In genomic region chr2:213149949-213150314, GRCh38 we compare ENCODE assay signal across 8 cellular contexts. TPM values are rescaled to one million over a fixed set of nuclear protein-coding genes. Genes with fewer than 3 reads are reported as not detected.
DNase-seq lines count a peak whose midpoint lies in the region; ATAC-seq lines count a peak whose summit lies in the region.

No MANE protein-coding gene starts in this region.

- peak overlapping the region; percentile 61 for H3K9ac ChIP-seq in iPS-15b (ENCODE audit: low read depth, low read length)

- H3K4me1 Mint-ChIP-seq in activated CD8-positive, alpha-beta T cell treated with anti-CD3 and anti-CD28 coated beads, Interleukin-2, amount 10 ng/mL, durations not matched to agents 7 days and 5 days (ENCODE audit: low read depth): peaks cover 50% of the 10 kb centered on the region
- H3K4me1 Mint-ChIP-seq in stimulated activated memory B cell treated with anti-CD40 and anti-IgM and Interleukin-4, amounts not matched to agents 10 μg/mL and 1 μg/mL and 100 μg/mL, for 72 hours: peaks cover 38% of the 10 kb centered on the region

- ATAC-seq in activated CD8-positive, alpha-beta T cell treated with anti-CD3 and anti-CD28 coated beads, Interleukin-2, amount 10 ng/mL, durations not matched to agents 7 days and 5 days: no peak
- ATAC-seq in stimulated activated memory B cell treated with anti-CD40 and anti-IgM and Interleukin-4, amounts not matched to agents 10 μg/mL and 1 μg/mL and 100 μg/mL, for 72 hours: no peak

- DNase-seq in HT-29 (ENCODE audit: low spot score) (peak; percentile 39), SK-N-DZ (ENCODE audit: low spot score) (no peak), HPDE6-E6E7 (ENCODE audit: extremely low spot score) (no peak), NCI-H1092 treated with DMSO at 0.1 percent for 48 hours (lab: John Stamatoyannopoulos, UW) (no peak)
- no peak for DNase-seq in activated CD8-positive, alpha-beta T cell treated with anti-CD3 and anti-CD28 coated beads, Interleukin-2, amount 10 ng/mL, durations not matched to agents 7 days and 5 days
- no peak for DNase-seq in activated naive CD4-positive, alpha-beta T cell treated with anti-CD3 and anti-CD28 coated beads, Interleukin-2, amount 50 U/mL, for 16 hours

- H3K4me3 ChIP-seq in iPS-15b (ENCODE audit: low read depth, low read length): peak overlapping the region; percentile 95

- H3K9me3 Mint-ChIP-seq in activated CD8-positive, alpha-beta T cell treated with anti-CD3 and anti-CD28 coated beads, Interleukin-2, amount 10 ng/mL, durations not matched to agents 7 days and 5 days (ENCODE audit: insufficient read depth): no peaks in the 10 kb centered on the region
- H3K9me3 Mint-ChIP-seq in stimulated activated memory B cell treated with anti-CD40 and anti-IgM and Interleukin-4, amounts not matched to agents 10 μg/mL and 1 μg/mL and 100 μg/mL, for 72 hours: no peaks in the 10 kb centered on the region

- CTCF ChIA-PET in activated CD8-positive, alpha-beta T cell treated with anti-CD3 and anti-CD28 coated beads, Interleukin-2, amount 10 ng/mL, durations not matched to agents 7 days and 5 days (lab: Charles Lee): interaction anchor here (0.7 to 3.5 kb wide), 16 partner anchors 11 to 373 kb away, joined by 3 to 17 read pairs (median 4); no protein-coding TSS in a partner anchor

- no peaks in the 10 kb centered on the region for H3K9me3 ChIP-seq in iPS-15b (ENCODE audit: control insufficient read depth, insufficient read depth, low read length)

- peak overlapping the region; percentile 93 for H3K4me3 Mint-ChIP-seq in activated CD8-positive, alpha-beta T cell treated with anti-CD3 and anti-CD28 coated beads, Interleukin-2, amount 10 ng/mL, durations not matched to agents 7 days and 5 days
- H3K4me3 Mint-ChIP-seq in stimulated activated memory B cell treated with anti-CD40 and anti-IgM and Interleukin-4, amounts not matched to agents 10 μg/mL and 1 μg/mL and 100 μg/mL, for 72 hours: peak overlapping the region; percentile 84

- peaks cover 5% of the 10 kb centered on the region for H3K4me1 ChIP-seq in iPS-15b (ENCODE audit: control insufficient read depth, insufficient read depth, low read length)

- H3K27me3 Mint-ChIP-seq in activated CD8-positive, alpha-beta T cell treated with anti-CD3 and anti-CD28 coated beads, Interleukin-2, amount 10 ng/mL, durations not matched to agents 7 days and 5 days (ENCODE audit: low read depth): peaks cover 7% of the 10 kb centered on the region
- peaks cover 12% of the 10 kb centered on the region for H3K27me3 Mint-ChIP-seq in stimulated activated memory B cell treated with anti-CD40 and anti-IgM and Interleukin-4, amounts not matched to agents 10 μg/mL and 1 μg/mL and 100 μg/mL, for 72 hours

- H3K27ac Mint-ChIP-seq in activated CD8-positive, alpha-beta T cell treated with anti-CD3 and anti-CD28 coated beads, Interleukin-2, amount 10 ng/mL, durations not matched to agents 7 days and 5 days: peak overlapping the region; percentile 90
- peak overlapping the region; percentile 83 for H3K27ac Mint-ChIP-seq in stimulated activated memory B cell treated with anti-CD40 and anti-IgM and Interleukin-4, amounts not matched to agents 10 μg/mL and 1 μg/mL and 100 μg/mL, for 72 hours

- peaks cover 15% of the 10 kb centered on the region for H3K36me3 Mint-ChIP-seq in activated CD8-positive, alpha-beta T cell treated with anti-CD3 and anti-CD28 coated beads, Interleukin-2, amount 10 ng/mL, durations not matched to agents 7 days and 5 days (ENCODE audit: low read depth)
- no peaks in the 10 kb centered on the region for H3K36me3 Mint-ChIP-seq in stimulated activated memory B cell treated with anti-CD40 and anti-IgM and Interleukin-4, amounts not matched to agents 10 μg/mL and 1 μg/mL and 100 μg/mL, for 72 hours

- POLR2A ChIA-PET in activated CD8-positive, alpha-beta T cell treated with anti-CD3 and anti-CD28 coated beads, Interleukin-2, amount 10 ng/mL, durations not matched to agents 7 days and 5 days (lab: Charles Lee): interaction anchor here (0.7 to 2.3 kb wide), 5 partner anchors 30 to 1585 kb away, joined by 3 to 5 read pairs (median 4); no protein-coding TSS in a partner anchor

- H3K27me3 ChIP-seq in iPS-15b (ENCODE audit: control insufficient read depth, insufficient read depth, low read length): peaks cover 3% of the 10 kb centered on the region

- no peaks in the 10 kb centered on the region for H3K36me3 ChIP-seq in iPS-15b (ENCODE audit: control insufficient read depth, insufficient read depth, low read length)

RNA-seq across cellular contexts. Expression of gene IKZF2, which starts 1.5 kb away (rescaled TPM):
- 6.8 and 7.5 TPM in 2 replicates for total RNA-seq in HT-29 (2014; rRNA removed; shearing (Covaris generic))
- 10 to 100 TPM; 29.7 to 30.8 TPM for total RNA-seq in activated CD8-positive, alpha-beta T cell treated with anti-CD3 and anti-CD28 coated beads, Interleukin-2, amount 10 ng/mL, durations not matched to agents 7 days and 5 days
- polyA plus RNA-seq in SK-N-DZ (2014; cell fraction: cytosol; rRNA removed): 0.58 and 0.68 TPM in 2 replicates
- 0.92 and 1.3 TPM in 2 replicates for polyA plus RNA-seq in SK-N-DZ (2014; cell fraction: nucleus; rRNA removed)
